In genomic region chr1:232457607-232458006, GRCh38 we compare ENCODE assay signal across 12 cellular contexts.
DNase-seq lines count a peak whose midpoint lies in the region; ATAC-seq and TF ChIP-seq lines count a peak whose summit lies in the region.
"Had no signal": no experiment of that assay in that cellular context is flagged by ENCODE, and none has a peak within 500 bp of the region (broad histone marks: within the 10 kb centered on the region; RNA-seq: fewer than 3 reads in every experiment).

No MANE protein-coding gene starts in this region.

- intact Hi-C loops in CD4-positive, alpha-beta T cell (cut with DNase I, micrococcal nuclease): no loop called here

- POLR2A ChIA-PET in CD4-positive, alpha-beta T cell (lab: Charles Lee): no interaction called here

- no peak overlapping the region for H3K27ac Mint-ChIP-seq in stimulated activated naive CD8-positive, alpha-beta T cell treated with anti-CD3 and anti-CD28 coated beads, Interleukin-15, amount 100 ng/mL, for 72 hours
- H3K27ac Mint-ChIP-seq in progenitor cell of endocrine pancreas: no peak overlapping the region
- H3K27ac Mint-ChIP-seq in CD4-positive, alpha-beta T cell: no peak overlapping the region
- H3K27ac Mint-ChIP-seq: activated T-cell treated with anti-CD3 and anti-CD28 coated beads, Interleukin-2, amount 50 U/mL, for 24 hours had no signal

- no peaks in the 10 kb centered on the region for H3K27me3 Mint-ChIP-seq in stimulated activated naive CD8-positive, alpha-beta T cell treated with anti-CD3 and anti-CD28 coated beads, Interleukin-15, amount 100 ng/mL, for 72 hours
- H3K27me3 Mint-ChIP-seq in progenitor cell of endocrine pancreas: no peaks in the 10 kb centered on the region
- H3K27me3 Mint-ChIP-seq in CD4-positive, alpha-beta T cell: no peaks in the 10 kb centered on the region
- H3K27me3 Mint-ChIP-seq: activated T-cell treated with anti-CD3 and anti-CD28 coated beads, Interleukin-2, amount 50 U/mL, for 24 hours had no signal

- no peak for TF ChIP-seq CTCF in progenitor cell of endocrine pancreas (IDR thresholded peaks at IDR 0.05; ENCODE audit: unreplicated experiment)
- no peak for TF ChIP-seq CTCF in CD4-positive, alpha-beta T cell (IDR thresholded peaks at IDR 0.05)

- CTCF ChIA-PET in CD4-positive, alpha-beta T cell (lab: Charles Lee): no interaction called here

- DNase-seq in stimulated activated CD4-positive, alpha-beta T cell treated with anti-CD3 and anti-CD28 coated beads, Interleukin-15, amount 100 ng/mL, for 24 hours: peak; percentile 16
- no peak for DNase-seq in stimulated activated CD4-positive, alpha-beta T cell treated with anti-CD3 and anti-CD28 coated beads, Interleukin-4, amount 100 ng/mL, for 4 hours
- DNase-seq in NOMO-1 (lab: John Stamatoyannopoulos, UW; ENCODE audit: unreplicated experiment in 2 of 2) (peak; percentile 76 to 81), progenitor cell of endocrine pancreas (ENCODE audit: low spot score, unreplicated experiment) (no peak)
- peak in 1 of 2 donors; percentile 30 for DNase-seq in stimulated activated naive CD8-positive, alpha-beta T cell treated with anti-CD3 and anti-CD28 coated beads, Interleukin-15, amount 100 ng/mL, for 72 hours
- no peak for DNase-seq in activated CD8-positive, alpha-beta memory T cell treated with anti-CD3 and anti-CD28 coated beads, Interleukin-2, amount 50 U/mL, for 4 hours
- DNase-seq in CD4-positive, alpha-beta T cell: no peak
- DNase-seq: activated T-cell treated with anti-CD3 and anti-CD28 coated beads, Interleukin-2, amount 50 U/mL, for 24 hours; psoas muscle; SJCRH30 had no signal

- H3K27me3 ChIP-seq in CD4-positive, alpha-beta T cell (ENCODE audit: control insufficient read depth, insufficient read depth, low read length): no peaks in the 10 kb centered on the region
- H3K27me3 ChIP-seq: SJCRH30 had no signal

- no peak overlapping the region for H3K27ac ChIP-seq in CD4-positive, alpha-beta T cell (ENCODE audit: low read depth, low read length)
- H3K27ac ChIP-seq: C4-2B, psoas muscle, SJCRH30 had no signal

- H3K9me3 ChIP-seq in CD4-positive, alpha-beta T cell (ENCODE audit: control insufficient read depth, low read length): no peaks in the 10 kb centered on the region
- H3K9me3 ChIP-seq: psoas muscle, SJCRH30 had no signal

- H3K4me3 Mint-ChIP-seq in stimulated activated naive CD8-positive, alpha-beta T cell treated with anti-CD3 and anti-CD28 coated beads, Interleukin-15, amount 100 ng/mL, for 72 hours: no peak overlapping the region
- H3K4me3 Mint-ChIP-seq in progenitor cell of endocrine pancreas (ENCODE audit: low read depth): no peak overlapping the region
- H3K4me3 Mint-ChIP-seq in CD4-positive, alpha-beta T cell: no peak overlapping the region
- H3K4me3 Mint-ChIP-seq: activated T-cell treated with anti-CD3 and anti-CD28 coated beads, Interleukin-2, amount 50 U/mL, for 24 hours had no signal

- no peaks in the 10 kb centered on the region for H3K9me3 Mint-ChIP-seq in stimulated activated naive CD8-positive, alpha-beta T cell treated with anti-CD3 and anti-CD28 coated beads, Interleukin-15, amount 100 ng/mL, for 72 hours
- no peaks in the 10 kb centered on the region for H3K9me3 Mint-ChIP-seq in progenitor cell of endocrine pancreas (ENCODE audit: low read depth)
- H3K9me3 Mint-ChIP-seq in CD4-positive, alpha-beta T cell: no peaks in the 10 kb centered on the region
- H3K9me3 Mint-ChIP-seq: activated T-cell treated with anti-CD3 and anti-CD28 coated beads, Interleukin-2, amount 50 U/mL, for 24 hours had no signal

- peak; percentile 98 for ATAC-seq in HG02678 (IDR thresholded peaks at IDR 0.05; ENCODE audit: unreplicated experiment)
- peak; percentile 91 for ATAC-seq in stimulated activated naive CD8-positive, alpha-beta T cell treated with anti-CD3 and anti-CD28 coated beads, Interleukin-15, amount 100 ng/mL, for 72 hours
- ATAC-seq in CD4-positive, alpha-beta T cell (ENCODE audit: poor library complexity): no peak
- ATAC-seq: psoas muscle had no signal

- H3K4me1 Mint-ChIP-seq in stimulated activated naive CD8-positive, alpha-beta T cell treated with anti-CD3 and anti-CD28 coated beads, Interleukin-15, amount 100 ng/mL, for 72 hours: no peaks in the 10 kb centered on the region
- peaks cover 10% of the 10 kb centered on the region for H3K4me1 Mint-ChIP-seq in progenitor cell of endocrine pancreas (ENCODE audit: low read depth)
- H3K4me1 Mint-ChIP-seq in CD4-positive, alpha-beta T cell (ENCODE audit: low read depth): no peaks in the 10 kb centered on the region

- peaks cover 13% of the 10 kb centered on the region for H3K36me3 Mint-ChIP-seq in progenitor cell of endocrine pancreas (ENCODE audit: insufficient read depth)
- no peaks in the 10 kb centered on the region for H3K36me3 Mint-ChIP-seq in CD4-positive, alpha-beta T cell (ENCODE audit: low read depth)

Comparison
In these comparisons a context has a peak if more than half of its experiments do, and no peak if none do; other contexts are left out.
1. DNase-seq: peak in stimulated activated CD4-positive, alpha-beta T cell treated with anti-CD3 and anti-CD28 coated beads, Interleukin-15, amount 100 ng/mL, for 24 hours (single experiment) and NOMO-1 (2 of 2); none in stimulated activated CD4-positive, alpha-beta T cell treated with anti-CD3 and anti-CD28 coated beads, Interleukin-4, amount 100 ng/mL, for 4 hours (0 of 2), progenitor cell of endocrine pancreas (single experiment), activated CD8-positive, alpha-beta memory T cell treated with anti-CD3 and anti-CD28 coated beads, Interleukin-2, amount 50 U/mL, for 4 hours (single experiment) and CD4-positive, alpha-beta T cell (0 of 10).